Comparison of ENCODE assay signal across 1 cellular context in the genomic region with DNA sequence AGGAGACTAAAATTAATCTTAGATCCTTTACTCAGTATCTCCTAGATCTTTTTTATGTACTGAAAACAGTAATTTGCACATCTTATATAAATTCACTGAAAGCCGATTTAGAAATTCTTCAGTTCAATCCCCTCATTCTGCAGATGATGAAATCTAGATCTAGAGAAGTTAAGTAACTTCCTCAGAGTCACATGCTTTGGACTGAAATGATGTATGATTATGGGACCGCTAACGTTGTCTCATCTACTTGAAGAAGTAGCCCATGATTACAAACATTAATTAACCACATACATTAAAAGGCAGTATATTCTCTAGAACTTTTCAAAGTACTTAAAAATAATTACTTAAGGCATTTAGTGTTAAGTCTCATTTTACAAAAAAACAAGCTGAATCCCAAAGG.
TF ChIP-seq lines count a peak whose summit lies in the region.

No MANE protein-coding gene starts in this region.

TF ChIP-seq in GM12878, 131 proteins besides CTCF, POLR2A, EP300 and RAD21 (continued from another document):
- TF ChIP-seq IRF3 (IDR thresholded peaks at IDR 0.05), result no peak
- TF ChIP-seq, protein P1, sequence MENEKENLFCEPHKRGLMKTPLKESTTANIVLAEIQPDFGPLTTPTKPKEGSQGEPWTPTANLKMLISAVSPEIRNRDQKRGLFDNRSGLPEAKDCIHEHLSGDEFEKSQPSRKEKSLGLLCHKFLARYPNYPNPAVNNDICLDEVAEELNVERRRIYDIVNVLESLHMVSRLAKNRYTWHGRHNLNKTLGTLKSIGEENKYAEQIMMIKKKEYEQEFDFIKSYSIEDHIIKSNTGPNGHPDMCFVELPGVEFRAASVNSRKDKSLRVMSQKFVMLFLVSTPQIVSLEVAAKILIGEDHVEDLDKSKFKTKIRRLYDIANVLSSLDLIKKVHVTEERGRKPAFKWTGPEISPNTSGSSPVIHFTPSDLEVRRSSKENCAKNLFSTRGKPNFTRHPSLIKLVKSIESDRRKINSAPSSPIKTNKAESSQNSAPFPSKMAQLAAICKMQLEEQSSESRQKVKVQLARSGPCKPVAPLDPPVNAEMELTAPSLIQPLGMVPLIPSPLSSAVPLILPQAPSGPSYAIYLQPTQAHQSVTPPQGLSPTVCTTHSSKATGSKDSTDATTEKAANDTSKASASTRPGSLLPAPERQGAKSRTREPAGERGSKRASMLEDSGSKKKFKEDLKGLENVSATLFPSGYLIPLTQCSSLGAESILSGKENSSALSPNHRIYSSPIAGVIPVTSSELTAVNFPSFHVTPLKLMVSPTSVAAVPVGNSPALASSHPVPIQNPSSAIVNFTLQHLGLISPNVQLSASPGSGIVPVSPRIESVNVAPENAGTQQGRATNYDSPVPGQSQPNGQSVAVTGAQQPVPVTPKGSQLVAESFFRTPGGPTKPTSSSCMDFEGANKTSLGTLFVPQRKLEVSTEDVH (IDR thresholded peaks at IDR 0.05; ENCODE audit: low read depth, partially characterized antibody), result no peak
- TF ChIP-seq, protein P2, sequence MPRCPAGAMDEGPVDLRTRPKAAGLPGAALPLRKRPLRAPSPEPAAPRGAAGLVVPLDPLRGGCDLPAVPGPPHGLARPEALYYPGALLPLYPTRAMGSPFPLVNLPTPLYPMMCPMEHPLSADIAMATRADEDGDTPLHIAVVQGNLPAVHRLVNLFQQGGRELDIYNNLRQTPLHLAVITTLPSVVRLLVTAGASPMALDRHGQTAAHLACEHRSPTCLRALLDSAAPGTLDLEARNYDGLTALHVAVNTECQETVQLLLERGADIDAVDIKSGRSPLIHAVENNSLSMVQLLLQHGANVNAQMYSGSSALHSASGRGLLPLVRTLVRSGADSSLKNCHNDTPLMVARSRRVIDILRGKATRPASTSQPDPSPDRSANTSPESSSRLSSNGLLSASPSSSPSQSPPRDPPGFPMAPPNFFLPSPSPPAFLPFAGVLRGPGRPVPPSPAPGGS (IDR thresholded peaks at IDR 0.05; ENCODE audit: borderline replicate concordance, insufficient read depth, low read depth, low read length, poor library complexity, severe bottlenecking), result no peak
- no peak for TF ChIP-seq BCLAF1 (IDR thresholded peaks at IDR 0.05)
- no peak for TF ChIP-seq CBFB (IDR thresholded peaks at IDR 0.05; ENCODE audit: low read depth)
- TF ChIP-seq E2F4 (IDR thresholded peaks at IDR 0.05; ENCODE audit: low read depth, low read length), result no peak
- TF ChIP-seq EED (IDR thresholded peaks at IDR 0.05; ENCODE audit: low read depth), result no peak
- peak; percentile 57 for TF ChIP-seq RAD51 (IDR thresholded peaks at IDR 0.05)
- TF ChIP-seq, protein P3, sequence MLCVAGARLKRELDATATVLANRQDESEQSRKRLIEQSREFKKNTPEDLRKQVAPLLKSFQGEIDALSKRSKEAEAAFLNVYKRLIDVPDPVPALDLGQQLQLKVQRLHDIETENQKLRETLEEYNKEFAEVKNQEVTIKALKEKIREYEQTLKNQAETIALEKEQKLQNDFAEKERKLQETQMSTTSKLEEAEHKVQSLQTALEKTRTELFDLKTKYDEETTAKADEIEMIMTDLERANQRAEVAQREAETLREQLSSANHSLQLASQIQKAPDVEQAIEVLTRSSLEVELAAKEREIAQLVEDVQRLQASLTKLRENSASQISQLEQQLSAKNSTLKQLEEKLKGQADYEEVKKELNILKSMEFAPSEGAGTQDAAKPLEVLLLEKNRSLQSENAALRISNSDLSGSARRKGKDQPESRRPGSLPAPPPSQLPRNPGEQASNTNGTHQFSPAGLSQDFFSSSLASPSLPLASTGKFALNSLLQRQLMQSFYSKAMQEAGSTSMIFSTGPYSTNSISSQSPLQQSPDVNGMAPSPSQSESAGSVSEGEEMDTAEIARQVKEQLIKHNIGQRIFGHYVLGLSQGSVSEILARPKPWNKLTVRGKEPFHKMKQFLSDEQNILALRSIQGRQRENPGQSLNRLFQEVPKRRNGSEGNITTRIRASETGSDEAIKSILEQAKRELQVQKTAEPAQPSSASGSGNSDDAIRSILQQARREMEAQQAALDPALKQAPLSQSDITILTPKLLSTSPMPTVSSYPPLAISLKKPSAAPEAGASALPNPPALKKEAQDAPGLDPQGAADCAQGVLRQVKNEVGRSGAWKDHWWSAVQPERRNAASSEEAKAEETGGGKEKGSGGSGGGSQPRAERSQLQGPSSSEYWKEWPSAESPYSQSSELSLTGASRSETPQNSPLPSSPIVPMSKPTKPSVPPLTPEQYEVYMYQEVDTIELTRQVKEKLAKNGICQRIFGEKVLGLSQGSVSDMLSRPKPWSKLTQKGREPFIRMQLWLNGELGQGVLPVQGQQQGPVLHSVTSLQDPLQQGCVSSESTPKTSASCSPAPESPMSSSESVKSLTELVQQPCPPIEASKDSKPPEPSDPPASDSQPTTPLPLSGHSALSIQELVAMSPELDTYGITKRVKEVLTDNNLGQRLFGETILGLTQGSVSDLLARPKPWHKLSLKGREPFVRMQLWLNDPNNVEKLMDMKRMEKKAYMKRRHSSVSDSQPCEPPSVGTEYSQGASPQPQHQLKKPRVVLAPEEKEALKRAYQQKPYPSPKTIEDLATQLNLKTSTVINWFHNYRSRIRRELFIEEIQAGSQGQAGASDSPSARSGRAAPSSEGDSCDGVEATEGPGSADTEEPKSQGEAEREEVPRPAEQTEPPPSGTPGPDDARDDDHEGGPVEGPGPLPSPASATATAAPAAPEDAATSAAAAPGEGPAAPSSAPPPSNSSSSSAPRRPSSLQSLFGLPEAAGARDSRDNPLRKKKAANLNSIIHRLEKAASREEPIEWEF (IDR thresholded peaks at IDR 0.05; ENCODE audit: insufficient replicate concordance, low read depth, low read length), result no peak
- TF ChIP-seq NBN (IDR thresholded peaks at IDR 0.05), result no peak
- no peak for TF ChIP-seq TCF12 (IDR thresholded peaks at IDR 0.05; ENCODE audit: low read depth, low read length)
- 0 out of 2 replicates have a peak, but pooled peaks have one; percentile 27 for TF ChIP-seq ATF7 (IDR thresholded peaks at IDR 0.05; ENCODE audit: low read depth)
